In genomic region chr9:134213508-134214394, GRCh38 we compare ENCODE assay signal across 1 cellular context.
TF ChIP-seq lines count a peak whose summit lies in the region.

No MANE protein-coding gene starts in this region.

TF ChIP-seq in IMR-90, 13 proteins besides CTCF, POLR2A, EP300 and RAD21:
- TF ChIP-seq MAZ (IDR thresholded peaks at IDR 0.05; ENCODE audit: borderline replicate concordance, low read depth, low read length) (no peak), CHD1 (IDR thresholded peaks at IDR 0.05; ENCODE audit: low read depth, low read length) (no peak), BHLHE40 (IDR thresholded peaks at IDR 0.05; ENCODE audit: low read depth, low read length) (no peak), SMC3 (IDR thresholded peaks at IDR 0.05; ENCODE audit: low read depth, low read length) (no peak), NFE2L2 (IDR thresholded peaks at IDR 0.05; ENCODE audit: low read depth, low read length) (no peak)
TF ChIP-seq in IMR-90: peak in this region for 0.
